ENCODE assay signal across 1 cellular context in genomic region chr10:128047337-128047736, GRCh38.
TF ChIP-seq lines count a peak whose summit lies in the region.

No MANE protein-coding gene starts in this region.

TF ChIP-seq in SK-N-SH treated with all-trans-retinoic acid at 6 μM for 48 hours, 23 proteins besides CTCF, POLR2A, EP300 and RAD21 (continued from another document):
- TF ChIP-seq PATZ1 (CRISPR knock-in tag; IDR thresholded peaks at IDR 0.05; ENCODE audit: borderline replicate concordance) (no peak), ZNF70 (CRISPR knock-in tag; IDR thresholded peaks at IDR 0.05) (no peak), POU6F1 (CRISPR knock-in tag; IDR thresholded peaks at IDR 0.05; ENCODE audit: borderline replicate concordance, low read depth) (no peak), ZNF565 (CRISPR knock-in tag; conservative IDR thresholded peaks at IDR 0.05; ENCODE audit: low read depth) (no peak), ZNF8 (CRISPR knock-in tag; IDR thresholded peaks at IDR 0.05) (no peak), BACH2 (CRISPR knock-in tag; IDR thresholded peaks at IDR 0.05; ENCODE audit: borderline replicate concordance) (no peak), ISL1 (CRISPR knock-in tag; IDR thresholded peaks at IDR 0.05) (no peak), ZC3H10 (CRISPR knock-in tag; IDR thresholded peaks at IDR 0.05) (no peak), TCF4 (CRISPR knock-in tag; IDR thresholded peaks at IDR 0.05; ENCODE audit: borderline replicate concordance) (no peak), PPARA (CRISPR knock-in tag; IDR thresholded peaks at IDR 0.05; ENCODE audit: borderline replicate concordance) (no peak)
